In genomic region chr18:28208712-28209265, GRCh38 we compare ENCODE assay signal across 23 cellular contexts. TPM values are rescaled to one million over a fixed set of nuclear protein-coding genes. Genes with fewer than 3 reads are reported as not detected.
"Had no signal": no experiment of that assay in that cellular context is flagged by ENCODE, and none has a peak within 500 bp of the region (broad histone marks: within the 10 kb centered on the region; RNA-seq: fewer than 3 reads in every experiment).

No MANE protein-coding gene starts in this region.

- ATAC-seq: gastroesophageal sphincter; left cardiac atrium; sciatic nerve; stimulated activated memory B cell treated with anti-CD40 and anti-IgM and Interleukin-4, amounts not matched to agents 10 μg/mL and 1 μg/mL and 100 μg/mL, for 72 hours; WTC11 had no signal

- H3K27ac ChIP-seq: colonic mucosa, esophagus squamous epithelium, gastroesophageal sphincter, stomach, suprapubic skin, tibial nerve had no signal

- FAIRE-seq: bronchial epithelial cell, small intestine had no signal

- H3K27me3 ChIP-seq: colonic mucosa, esophagus squamous epithelium, gastroesophageal sphincter, stomach, suprapubic skin, tibial nerve had no signal

- H3K36me3 ChIP-seq: colonic mucosa, esophagus squamous epithelium, gastroesophageal sphincter, stomach, suprapubic skin, tibial nerve had no signal

- DNase-seq: activated CD4-positive, alpha-beta T cell treated with anti-CD3 and anti-CD28 coated beads, Interleukin-2, amount 50 U/mL, for 48 hours; activated effector memory CD4-positive, alpha-beta T cell treated with anti-CD3 and anti-CD28 coated beads, Interleukin-2, amount 50 U/mL, for 16 hours; activated naive CD4-positive, alpha-beta T cell treated with anti-CD3 and anti-CD28 coated beads, Interleukin-2, amount 10 ng/mL, durations not matched to agents 7 days and 5 days; activated T-cell treated with anti-CD3 and anti-CD28 coated beads for 4 hours; amygdala; colonic mucosa; esophagus squamous epithelium; head of caudate nucleus; islet precursor cell; left cardiac atrium; nucleus accumbens; posterior cingulate gyrus; small intestine; stimulated activated CD4-positive, alpha-beta T cell treated with anti-CD3 and anti-CD28 coated beads, Interleukin-15, amount 100 ng/mL, for 24 hours; stomach had no signal

- H3K4me3 ChIP-seq: colonic mucosa, esophagus squamous epithelium, gastroesophageal sphincter, stomach, suprapubic skin, tibial nerve had no signal

- H3K4me1 ChIP-seq: colonic mucosa, esophagus squamous epithelium, gastroesophageal sphincter, stomach, suprapubic skin, tibial nerve had no signal

- H3K9me3 ChIP-seq: colonic mucosa, esophagus squamous epithelium, gastroesophageal sphincter, stomach, suprapubic skin, tibial nerve had no signal

RNA-seq across cellular contexts. Expression of gene CDH2, which starts 31.9 kb away (rescaled TPM):
- total RNA-seq: mononuclear cell had no signal
